Comparison of ENCODE assay signal across 2 cellular contexts in the genomic region with DNA sequence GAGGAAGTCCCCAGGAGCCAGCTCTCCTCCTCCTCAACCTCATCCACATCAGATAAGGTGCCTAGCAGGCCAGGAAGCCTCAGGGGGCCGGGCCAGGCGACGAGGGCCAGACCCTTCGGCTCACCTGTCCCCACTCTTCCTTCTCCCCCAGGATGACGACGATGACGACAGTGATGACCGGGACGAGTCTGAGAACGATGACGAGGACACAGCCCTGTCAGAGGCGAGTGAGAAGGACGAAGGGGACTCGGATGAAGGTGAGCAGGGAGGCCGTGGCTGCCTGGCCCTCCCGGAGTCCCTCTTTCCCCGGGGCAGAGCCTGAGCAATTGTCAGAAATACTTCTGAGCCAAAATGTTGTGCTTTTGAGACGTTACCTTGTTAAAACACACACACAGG.
TF ChIP-seq lines count a peak whose summit lies in the region.

No MANE protein-coding gene starts in this region.

TF ChIP-seq in HEK293, 187 proteins besides CTCF, POLR2A, EP300 and RAD21:
- no peak for TF ChIP-seq ZNF548 (tag by site-specific recombination; IDR thresholded peaks at IDR 0.05)
- TF ChIP-seq, protein P1, sequence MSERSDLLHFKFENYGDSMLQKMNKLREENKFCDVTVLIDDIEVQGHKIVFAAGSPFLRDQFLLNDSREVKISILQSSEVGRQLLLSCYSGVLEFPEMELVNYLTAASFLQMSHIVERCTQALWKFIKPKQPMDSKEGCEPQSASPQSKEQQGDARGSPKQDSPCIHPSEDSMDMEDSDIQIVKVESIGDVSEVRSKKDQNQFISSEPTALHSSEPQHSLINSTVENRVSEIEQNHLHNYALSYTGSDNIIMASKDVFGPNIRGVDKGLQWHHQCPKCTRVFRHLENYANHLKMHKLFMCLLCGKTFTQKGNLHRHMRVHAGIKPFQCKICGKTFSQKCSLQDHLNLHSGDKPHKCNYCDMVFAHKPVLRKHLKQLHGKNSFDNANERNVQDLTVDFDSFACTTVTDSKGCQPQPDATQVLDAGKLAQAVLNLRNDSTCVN (tag by site-specific recombination; optimal IDR thresholded peaks at IDR 0.05), result peak; percentile 6

TF ChIP-seq in K562, 482 proteins besides CTCF, POLR2A, EP300 and RAD21:
- TF ChIP-seq ZFP1 (CRISPR knock-in tag; IDR thresholded peaks at IDR 0.05) (no peak), RBFOX2 (IDR thresholded peaks at IDR 0.05; ENCODE audit: low read depth, low read length) (peak; percentile 31; the same call in 1 of the 2 replicates), NCOA4 (IDR thresholded peaks at IDR 0.05; ENCODE audit: partially characterized antibody) (no peak), ZNF511 (CRISPR knock-in tag; IDR thresholded peaks at IDR 0.05) (no peak)
